In genomic region chr20:5126512-5127203, GRCh38 we compare ENCODE assay signal across 8 cellular contexts. TPM values are rescaled to one million over a fixed set of nuclear protein-coding genes. Genes with fewer than 3 reads are reported as not detected.
A peak's percentile ranks its signal among the peaks of the same experiment; 100 is the strongest.
DNase-seq lines count a peak whose midpoint lies in the region; ATAC-seq, FAIRE-seq and TF ChIP-seq lines count a peak whose summit lies in the region.

Gene CDS2 (plus strand): TSS chr20:5127008. CDS start chr20:5127093, 85 bp downstream.

- H3K27ac ChIP-seq in cardiac muscle cell, result peak within 1 kb of the TSS; percentile 64
- peak within 1 kb of the TSS; percentile 80 for H3K27ac ChIP-seq in parathyroid adenoma
- H3K27ac ChIP-seq in tibial nerve, result peak within 1 kb of the TSS; percentile 90 to 99 (median 94)

- H3K4me1 ChIP-seq in adipocyte (ENCODE audit: control insufficient read depth, insufficient read depth, low read length), result peaks cover 26% of the 10 kb centered on the region
- H3K4me1 ChIP-seq in cardiac muscle cell (ENCODE audit: low read depth), result no peaks in the 10 kb centered on the region
- H3K4me1 ChIP-seq in parathyroid adenoma, result peaks cover 13% of the 10 kb centered on the region
- peaks cover 0 to 44% (median 20%) of the 10 kb centered on the region in 4 donors for H3K4me1 ChIP-seq in tibial nerve

- H3K4me3 ChIP-seq in adipocyte (ENCODE audit: low read length) (peak within 1 kb of the TSS; percentile 87), cardiac muscle cell (peak within 1 kb of the TSS; percentile 61), parathyroid adenoma (ENCODE audit: low read depth, low read length) (peak within 1 kb of the TSS; percentile 84), tibial nerve (peak within 1 kb of the TSS; percentile 71 to 86 (median 82))

- TF ChIP-seq CTCF in cardiac muscle cell (IDR thresholded peaks at IDR 0.05; ENCODE audit: low read depth, low read length), result peak; percentile 58
- peak; percentile 77 for TF ChIP-seq CTCF in parathyroid adenoma (IDR thresholded peaks at IDR 0.05)
- peak; percentile 59 to 83 (median 71) for TF ChIP-seq CTCF in tibial nerve (IDR thresholded peaks at IDR 0.05)

- peak within 1 kb of the TSS; percentile 94 for H3K9ac ChIP-seq in adipocyte (ENCODE audit: low read length)
- peak within 1 kb of the TSS; percentile 87 for H3K9ac ChIP-seq in parathyroid adenoma

- peak within 1 kb of the TSS; percentile 88 for H2AFZ ChIP-seq in parathyroid adenoma

- peak; percentile 87 to 92 for TF ChIP-seq EP300 in tibial nerve (IDR thresholded peaks at IDR 0.05)

- peaks cover 25% of the 10 kb centered on the region for H3K79me2 ChIP-seq in parathyroid adenoma

- 1% methylated on average over 42 to 63 of the region's 78 CpGs for WGBS in tibial nerve, 2 donors

- H3K27me3 ChIP-seq in adipocyte (replicated peaks; ENCODE audit: control insufficient read depth, insufficient read depth, low read length), result no peaks in the 10 kb centered on the region
- H3K27me3 ChIP-seq in cardiac muscle cell, result no peaks in the 10 kb centered on the region
- H3K27me3 ChIP-seq in parathyroid adenoma (ENCODE audit: control insufficient read depth, insufficient read depth, low read length), result no peaks in the 10 kb centered on the region
- no peaks in the 10 kb centered on the region for H3K27me3 ChIP-seq in tibial nerve

- peak within 1 kb of the TSS; percentile 83 for H3K4me2 ChIP-seq in parathyroid adenoma (ENCODE audit: low read length)

- H3K9me3 ChIP-seq in adipocyte (ENCODE audit: control insufficient read depth, low read length) (no peaks in the 10 kb centered on the region), cardiac muscle cell (ENCODE audit: low read depth) (no peaks in the 10 kb centered on the region), parathyroid adenoma (ENCODE audit: control insufficient read depth, low read length) (no peaks in the 10 kb centered on the region), tibial nerve (no peaks in the 10 kb centered on the region)

- ATAC-seq in HG02840 (IDR thresholded peaks at IDR 0.05; ENCODE audit: low FRiP score, unreplicated experiment), result peak; percentile 87

- no peak; the same call in 1 of the 2 replicates for TF ChIP-seq POLR2A in GM12891 (IDR thresholded peaks at IDR 0.05; ENCODE audit: low read depth, low read length)
- TF ChIP-seq POLR2A in tibial nerve (IDR thresholded peaks at IDR 0.05), result peak; percentile 56 to 86

- H3K36me3 ChIP-seq in adipocyte (ENCODE audit: control insufficient read depth, insufficient read depth, low read length, severe bottlenecking), result no peaks in the 10 kb centered on the region
- no peaks in the 10 kb centered on the region for H3K36me3 ChIP-seq in cardiac muscle cell
- H3K36me3 ChIP-seq in parathyroid adenoma (ENCODE audit: control insufficient read depth, insufficient read depth, low read length), result no peaks in the 10 kb centered on the region
- H3K36me3 ChIP-seq in tibial nerve, result no peaks in the 10 kb centered on the region

- DNase-seq in GM12891 (ENCODE audit: insufficient read length, low spot score) (peak; percentile 94), NCI-H1436 (lab: John Stamatoyannopoulos, UW) (peak; percentile 96), T follicular helper cell (ENCODE audit: low read depth) (peak; percentile 100), adipocyte (ENCODE audit: low read depth) (peak; percentile 100), cardiac muscle cell (ENCODE audit: low read depth in 1 of 2, low spot score in 1 of 2) (peak; percentile 99 to 100), tibial nerve (ENCODE audit: low spot score in 2 of 2) (peak; percentile 99)

- FAIRE-seq in GM12891 (lab: Jason Lieb, UNC), result peak; percentile 100

TF ChIP-seq in GM12891, 5 proteins besides CTCF, POLR2A, EP300 and RAD21:
- TF ChIP-seq POLR2AphosphoS5 (IDR thresholded peaks at IDR 0.05; ENCODE audit: low read depth, low read length), result no peak
- no peak for TF ChIP-seq SPI1 (IDR thresholded peaks at IDR 0.05; ENCODE audit: low read depth, low read length)
- TF ChIP-seq TAF1 (IDR thresholded peaks at IDR 0.05; ENCODE audit: low read depth, low read length), result no peak; the same call in 1 of the 2 replicates
- TF ChIP-seq POU2F2 (IDR thresholded peaks at IDR 0.05; ENCODE audit: low read depth, low read length), result no peak
- no peak for TF ChIP-seq PAX5 (IDR thresholded peaks at IDR 0.05; ENCODE audit: insufficient read depth, low read length, severe bottlenecking)

RNA-seq across cellular contexts. Expression of gene CDS2, which starts in this region (rescaled TPM):
- polyA plus RNA-seq in GM12891 (2012; ENCODE audit: low read depth, missing spikeins), result 5.9 TPM
- total RNA-seq in cardiac muscle cell, result 18.7 and 20.3 TPM in 2 replicates
- polyA plus RNA-seq in cardiac muscle cell, result 27.0 and 31.9 TPM in 2 replicates
- 10 to 100 TPM; 29.4 to 35.0 (median 34.1) TPM for total RNA-seq in tibial nerve

Comparison
In these comparisons a context has a peak if more than half of its experiments do, and no peak if none do; other contexts are left out.
1. Peak in every context shown above with its lines: DNase-seq, ATAC-seq, H3K4me3 ChIP-seq and H3K27ac ChIP-seq.